In the genomic region with DNA sequence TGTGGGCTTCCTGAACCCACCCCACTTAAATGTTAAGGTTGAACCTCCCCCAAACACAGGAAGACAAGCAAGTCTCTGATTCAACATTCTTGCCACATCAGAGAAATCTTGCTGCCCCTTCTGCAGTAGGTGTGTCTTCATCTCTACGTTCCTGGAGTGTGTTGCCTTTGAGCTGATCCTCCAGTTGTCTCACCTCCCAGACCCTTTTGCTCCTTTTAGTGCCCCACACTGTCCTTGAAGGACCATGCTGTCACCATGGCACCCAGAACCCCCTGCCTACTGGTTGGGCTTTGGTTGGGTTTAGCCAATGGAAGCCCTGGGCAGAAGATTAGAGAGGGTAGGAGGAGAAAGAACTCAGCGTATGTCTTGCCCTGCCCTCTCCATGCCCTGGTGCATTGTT, we compare ENCODE assay signal across 10 cellular contexts.
DNase-seq lines count a peak whose midpoint lies in the region; ATAC-seq and TF ChIP-seq lines count a peak whose summit lies in the region.
"Had no signal": no experiment of that assay in that cellular context is flagged by ENCODE, and none has a peak within 500 bp of the region (broad histone marks: within the 10 kb centered on the region; RNA-seq: fewer than 3 reads in every experiment).

No MANE protein-coding gene starts in this region.

- TF ChIP-seq CTCF in choroid plexus epithelial cell (conservative IDR thresholded peaks at IDR 0.05; ENCODE audit: low read depth, low read length) (no peak), GM13976 (IDR thresholded peaks at IDR 0.05; ENCODE audit: borderline replicate concordance, control extremely low read depth, extremely low read depth, insufficient read depth, missing control alignments) (no peak)

- DNase-seq in activated gamma-delta T cell treated with Interleukin-2 at 50 U/mL for 16 hours: peak; percentile 45
- no peak for DNase-seq in activated gamma-delta T cell (lab: John Stamatoyannopoulos, UW)
- peak; percentile 18 to 20 for DNase-seq in activated CD4-positive, alpha-beta T cell treated with anti-CD3 and anti-CD28 coated beads, Interleukin-2, amount 50 U/mL, for 4 hours
- DNase-seq in choroid plexus epithelial cell (ENCODE audit: low read depth): peak; percentile 37
- DNase-seq in stimulated activated CD4-positive, alpha-beta T cell treated with anti-CD3 and anti-CD28 coated beads, Interleukin-4, amount 100 ng/mL, for 24 hours: peak; percentile 33
- no peak for DNase-seq in GM13976 (ENCODE audit: low spot score)
- DNase-seq in medulla oblongata (ENCODE audit: extremely low spot score): no peak
- DNase-seq: cerebellar nuclear complex, NCI-H1417 treated with DMSO at 0.1 percent for 48 hours had no signal

- ATAC-seq in HG02884 (IDR thresholded peaks at IDR 0.05; ENCODE audit: unreplicated experiment): no peak

- in situ Hi-C loops in GM13976 (cut with MboI; ENCODE audit: low sequenced_read_pairs, unreplicated experiment): no loop called here

- H3K4me3 ChIP-seq in choroid plexus epithelial cell (ENCODE audit: low read depth, low read length): no peak overlapping the region

Comparison
In these comparisons a context has a peak if more than half of its experiments do, and no peak if none do; other contexts are left out.
1. DNase-seq: peak in activated gamma-delta T cell treated with Interleukin-2 at 50 U/mL for 16 hours (single experiment), activated CD4-positive, alpha-beta T cell treated with anti-CD3 and anti-CD28 coated beads, Interleukin-2, amount 50 U/mL, for 4 hours (2 of 2), choroid plexus epithelial cell (single experiment) and stimulated activated CD4-positive, alpha-beta T cell treated with anti-CD3 and anti-CD28 coated beads, Interleukin-4, amount 100 ng/mL, for 24 hours (single experiment); none in activated gamma-delta T cell (single experiment), GM13976 (single experiment) and medulla oblongata (single experiment).